Comparison of ENCODE assay signal across 10 cellular contexts in genomic region chr17:58248955-58249269, GRCh38. TPM values are rescaled to one million over a fixed set of nuclear protein-coding genes. Genes with fewer than 3 reads are reported as not detected.
A peak's percentile ranks its signal among the peaks of the same experiment; 100 is the strongest.
DNase-seq lines count a peak whose midpoint lies in the region; ATAC-seq and TF ChIP-seq lines count a peak whose summit lies in the region.
"Had no signal": no experiment of that assay in that cellular context is flagged by ENCODE, and none has a peak within 500 bp of the region (broad histone marks: within the 10 kb centered on the region; RNA-seq: fewer than 3 reads in every experiment).

No MANE protein-coding gene starts in this region.

- H3K79me2 ChIP-seq in fibroblast of lung (ENCODE audit: control insufficient read depth, insufficient read depth, low read length), result no peaks in the 10 kb centered on the region

- DNase-seq in NCI-H146 (lab: John Stamatoyannopoulos, UW), result peak; percentile 11
- DNase-seq in NCI-H146 treated with DMSO at 0.1 percent for 48 hours (lab: John Stamatoyannopoulos, UW; ENCODE audit: unreplicated experiment), result no peak
- no peak for DNase-seq in fibroblast of lung (ENCODE audit: low read depth in 2 of 2)
- no peak for DNase-seq in HT-29 (ENCODE audit: low spot score)

- peak overlapping the region in 1 of 4 experiments; percentile 53 for H3K4me3 ChIP-seq in fibroblast of lung (replicated peaks in 1 of 4; ENCODE audit: control extremely low read depth in 1 of 4, insufficient read depth in 1 of 4, low read depth in 3 of 4, low read length in 4 of 4)
- H3K4me3 ChIP-seq in skeletal muscle satellite cell (ENCODE audit: low read length), result peak overlapping the region; percentile 77

- ATAC-seq in SK-N-SH treated with all-trans-retinoic acid at 6 μM for 48 hours, result peak; percentile 5; the same call in 2 of the 3 replicates
- no peak for ATAC-seq in GM19351 (IDR thresholded peaks at IDR 0.05; ENCODE audit: unreplicated experiment)
- no peak for ATAC-seq in GM18505 (IDR thresholded peaks at IDR 0.05; ENCODE audit: unreplicated experiment)

- no peak overlapping the region for H2AFZ ChIP-seq in fibroblast of lung (ENCODE audit: low read length)

- H3K27me3 ChIP-seq in fibroblast of lung (ENCODE audit: control insufficient read depth, insufficient read depth, low read length) (peaks cover 19% of the 10 kb centered on the region), skeletal muscle satellite cell (ENCODE audit: control insufficient read depth, insufficient read depth, low read length) (peaks cover 83% of the 10 kb centered on the region)

- H3K9me3 ChIP-seq in fibroblast of lung (ENCODE audit: control insufficient read depth, insufficient read depth, low read depth, low read length), result no peaks in the 10 kb centered on the region
- no peaks in the 10 kb centered on the region for H3K9me3 ChIP-seq in skeletal muscle satellite cell (replicated peaks; ENCODE audit: low read length)
- H3K9me3 ChIP-seq: body of pancreas had no signal

- no peaks in the 10 kb centered on the region for H4K20me1 ChIP-seq in fibroblast of lung (ENCODE audit: control insufficient read depth, extremely low read depth, insufficient read depth, low read length)

- no peaks in the 10 kb centered on the region for H3K4me1 ChIP-seq in fibroblast of lung (ENCODE audit: control insufficient read depth, extremely low read depth, insufficient read depth, low read length)
- peaks cover 8% of the 10 kb centered on the region for H3K4me1 ChIP-seq in skeletal muscle satellite cell (ENCODE audit: control insufficient read depth, insufficient read depth, low read length)

- H3K36me3 ChIP-seq in fibroblast of lung (ENCODE audit: control insufficient read depth, insufficient read depth, low read length), result no peaks in the 10 kb centered on the region
- no peaks in the 10 kb centered on the region for H3K36me3 ChIP-seq in skeletal muscle satellite cell (ENCODE audit: insufficient read depth, low read length)
- H3K36me3 ChIP-seq: WERI-Rb-1 had no signal

- TF ChIP-seq CTCF in fibroblast of lung (conservative IDR thresholded peaks at IDR 0.05 in 1 of 2, IDR thresholded peaks at IDR 0.05 in 1 of 2; ENCODE audit: low read depth in 1 of 2, low read length in 2 of 2), result no peak

- H3K9ac ChIP-seq in fibroblast of lung (ENCODE audit: insufficient read depth, low read length), result no peak overlapping the region
- H3K9ac ChIP-seq in skeletal muscle satellite cell (ENCODE audit: low read depth, low read length), result no peak overlapping the region

- no peak overlapping the region for H3K27ac ChIP-seq in fibroblast of lung (ENCODE audit: insufficient read depth, low read length)
- H3K27ac ChIP-seq: body of pancreas, WERI-Rb-1 had no signal

- peak overlapping the region; percentile 38 for H3K4me2 ChIP-seq in fibroblast of lung (ENCODE audit: extremely low read depth, insufficient read depth, low read length)
- peak overlapping the region; percentile 99 for H3K4me2 ChIP-seq in skeletal muscle satellite cell (ENCODE audit: low read length)

- TF ChIP-seq POLR2A in GM18505 (IDR thresholded peaks at IDR 0.05; ENCODE audit: borderline replicate concordance, extremely low read depth, insufficient read depth, insufficient read length), result no peak

TF ChIP-seq in SK-N-SH treated with all-trans-retinoic acid at 6 μM for 48 hours, 23 proteins besides CTCF, POLR2A, EP300 and RAD21 (continues in another document):
- TF ChIP-seq TSHZ2 (CRISPR knock-in tag; IDR thresholded peaks at IDR 0.05) (no peak), SNAI2 (CRISPR knock-in tag; IDR thresholded peaks at IDR 0.05) (no peak), BACH2 (CRISPR knock-in tag; IDR thresholded peaks at IDR 0.05; ENCODE audit: borderline replicate concordance) (no peak), TOX (CRISPR knock-in tag; IDR thresholded peaks at IDR 0.05; ENCODE audit: borderline replicate concordance) (no peak), ISL1 (CRISPR knock-in tag; IDR thresholded peaks at IDR 0.05) (no peak), CREB5 (CRISPR knock-in tag; IDR thresholded peaks at IDR 0.05; ENCODE audit: low read depth) (no peak), ESRRG (CRISPR knock-in tag; IDR thresholded peaks at IDR 0.05) (no peak), OSR1 (CRISPR knock-in tag; IDR thresholded peaks at IDR 0.05) (no peak), GLIS3 (CRISPR knock-in tag; IDR thresholded peaks at IDR 0.05) (no peak), RARB (CRISPR knock-in tag; IDR thresholded peaks at IDR 0.05) (no peak), ZNF8 (CRISPR knock-in tag; IDR thresholded peaks at IDR 0.05) (no peak), ZFP3 (CRISPR knock-in tag; IDR thresholded peaks at IDR 0.05) (no peak), PPARA (CRISPR knock-in tag; IDR thresholded peaks at IDR 0.05; ENCODE audit: borderline replicate concordance) (no peak), ZNF565 (CRISPR knock-in tag; conservative IDR thresholded peaks at IDR 0.05; ENCODE audit: low read depth) (no peak), TCF4 (CRISPR knock-in tag; IDR thresholded peaks at IDR 0.05; ENCODE audit: borderline replicate concordance) (no peak), ZC3H10 (CRISPR knock-in tag; IDR thresholded peaks at IDR 0.05) (no peak), CSDC2 (CRISPR knock-in tag; IDR thresholded peaks at IDR 0.05) (no peak)

RNA-seq across cellular contexts. Expression of gene LPO, which starts 10.5 kb away (rescaled TPM):
- not detected in 2 replicates for total RNA-seq in fibroblast of lung
- polyA plus RNA-seq in fibroblast of lung, result not detected in 2 replicates
- polyA plus RNA-seq in fibroblast of lung (2012), result not detected in 2 replicates
- polyA minus RNA-seq in fibroblast of lung (ENCODE audit: low replicate concordance), result not detected in 2 replicates
- total RNA-seq in skeletal muscle satellite cell (2012; rRNA removed), result not detected in 2 replicates
- total RNA-seq in HT-29 (2014; rRNA removed; shearing (Covaris generic)), result not detected in 2 replicates
- total RNA-seq: body of pancreas had no signal

RNA-seq across cellular contexts. Expression of gene MKS1, which starts 29.9 kb away (rescaled TPM):
- total RNA-seq in fibroblast of lung, result 13.1 and 17.8 TPM in 2 replicates
- 8.7 and 10.3 TPM in 2 replicates for polyA plus RNA-seq in fibroblast of lung
- 7.9 and 13.1 TPM in 2 replicates for polyA plus RNA-seq in fibroblast of lung (2012)
- 4.2 and 25.3 TPM in 2 replicates for polyA minus RNA-seq in fibroblast of lung (ENCODE audit: low replicate concordance)
- total RNA-seq in skeletal muscle satellite cell (2012; rRNA removed), result 10.6 and 10.7 TPM in 2 replicates
- total RNA-seq in HT-29 (2014; rRNA removed; shearing (Covaris generic)), result 5.1 and 8.9 TPM in 2 replicates

RNA-seq across cellular contexts. Expression of gene MPO, which starts 31.8 kb away (rescaled TPM):
- total RNA-seq in fibroblast of lung, result not detected in 2 replicates
- 0.01 TPM in 2 replicates for polyA plus RNA-seq in fibroblast of lung
- 0.03 TPM in 1 of 2 replicates, not detected in the other for polyA plus RNA-seq in fibroblast of lung (2012)
- not detected in 2 replicates for polyA minus RNA-seq in fibroblast of lung (ENCODE audit: low replicate concordance)
- total RNA-seq in skeletal muscle satellite cell (2012; rRNA removed), result not detected in 2 replicates
- not detected in 2 replicates for total RNA-seq in HT-29 (2014; rRNA removed; shearing (Covaris generic))
- total RNA-seq: body of pancreas had no signal

RNA-seq across cellular contexts. Expression of gene EPX, which starts 56.4 kb away (rescaled TPM):
- total RNA-seq in fibroblast of lung, result not detected in 2 replicates
- polyA plus RNA-seq in fibroblast of lung, result not detected in 2 replicates
- polyA plus RNA-seq in fibroblast of lung (2012), result not detected in 2 replicates
- not detected in 2 replicates for polyA minus RNA-seq in fibroblast of lung (ENCODE audit: low replicate concordance)
- total RNA-seq in skeletal muscle satellite cell (2012; rRNA removed), result not detected in 2 replicates
- not detected in 2 replicates for total RNA-seq in HT-29 (2014; rRNA removed; shearing (Covaris generic))
- total RNA-seq: body of pancreas had no signal
